Comparison of ENCODE assay signal across 17 cellular contexts in genomic region chr11:130801287-130802146, GRCh38.
DNase-seq lines count a peak whose midpoint lies in the region; ATAC-seq and TF ChIP-seq lines count a peak whose summit lies in the region.
"Had no signal": no experiment of that assay in that cellular context is flagged by ENCODE, and none has a peak within 500 bp of the region (broad histone marks: within the 10 kb centered on the region; RNA-seq: fewer than 3 reads in every experiment).

No MANE protein-coding gene starts in this region.

- H2BK5ac ChIP-seq in mesenchymal stem cell (ENCODE audit: low read depth, low read length, poor library complexity, severe bottlenecking), result peak overlapping the region; percentile 77

- TF ChIP-seq POLR2A in uterus (IDR thresholded peaks at IDR 0.05), result no peak

- CTCF ChIA-PET in GM10248 (lab: Yijun Ruan, JAX), result no interaction called here

- no peak for TF ChIP-seq RAD21 in Ishikawa (IDR thresholded peaks at IDR 0.05; ENCODE audit: low read depth)

- no peak overlapping the region for H2BK120ac ChIP-seq in mesenchymal stem cell (ENCODE audit: low read depth, low read length)

- H4K91ac ChIP-seq in mesenchymal stem cell (ENCODE audit: low read length), result no peak overlapping the region

- H3K9me3 ChIP-seq in mesenchymal stem cell (ENCODE audit: control insufficient read depth, low read length) (no peaks in the 10 kb centered on the region), uterus (no peaks in the 10 kb centered on the region)

- no peak overlapping the region for H3K4ac ChIP-seq in mesenchymal stem cell (ENCODE audit: low read depth in 1 of 2, low read length in 2 of 2)

- intact Hi-C loops in uterus (cut with DNase I; ENCODE audit: low total_unique reads), result no loop called here

- peaks cover 16% of the 10 kb centered on the region for H3K4me1 ChIP-seq in mesenchymal stem cell (ENCODE audit: control insufficient read depth, insufficient read depth, low read depth, low read length)
- no peaks in the 10 kb centered on the region for H3K4me1 ChIP-seq in uterus

- no peak overlapping the region for H2AFZ ChIP-seq in mesenchymal stem cell (ENCODE audit: low read depth, low read length)

- no peak overlapping the region for H2BK12ac ChIP-seq in mesenchymal stem cell (ENCODE audit: low read length in 2 of 2)

- no peak overlapping the region for H4K8ac ChIP-seq in mesenchymal stem cell (ENCODE audit: low read length)

- H3K27ac ChIP-seq in brain microvascular endothelial cell (no peak overlapping the region), mesenchymal stem cell (ENCODE audit: low read length, poor library complexity, severe bottlenecking) (peak overlapping the region; percentile 90), uterus (no peak overlapping the region)
- H3K27ac ChIP-seq: RWPE1 had no signal

- TF ChIP-seq CTCF in brain microvascular endothelial cell (IDR thresholded peaks at IDR 0.05; ENCODE audit: low read depth, low read length, missing control alignments), result no peak
- TF ChIP-seq CTCF in GM10248 (IDR thresholded peaks at IDR 0.05; ENCODE audit: control extremely low read depth, extremely low read depth, low read depth, missing control alignments), result no peak
- TF ChIP-seq CTCF in uterus (IDR thresholded peaks at IDR 0.05), result no peak

- H2AK5ac ChIP-seq in mesenchymal stem cell (ENCODE audit: low read length, severe bottlenecking), result peak overlapping the region; percentile 24

- peak overlapping the region in 1 of 2 experiments; percentile 8 for H3K18ac ChIP-seq in mesenchymal stem cell (ENCODE audit: low read depth in 1 of 2, low read length in 2 of 2)

- H3K36me3 ChIP-seq in brain microvascular endothelial cell (replicated peaks), result no peaks in the 10 kb centered on the region
- H3K36me3 ChIP-seq in mesenchymal stem cell (ENCODE audit: control insufficient read depth in 1 of 2, insufficient read depth in 2 of 2, low read depth in 1 of 2, low read length in 2 of 2), result no peaks in the 10 kb centered on the region
- no peaks in the 10 kb centered on the region for H3K36me3 ChIP-seq in uterus

- H3K9ac ChIP-seq in mesenchymal stem cell (ENCODE audit: low read length), result no peak overlapping the region

- H3K4me3 ChIP-seq in brain microvascular endothelial cell (ENCODE audit: low read depth, low read length) (no peak overlapping the region), mesenchymal stem cell (ENCODE audit: insufficient read depth in 1 of 2, low read depth in 1 of 2, low read length in 2 of 2) (no peak overlapping the region), uterus (no peak overlapping the region)
- H3K4me3 ChIP-seq: lung had no signal

- no peak overlapping the region for H3K23ac ChIP-seq in mesenchymal stem cell (ENCODE audit: low read length in 2 of 2)

- peak overlapping the region; percentile 53 for H3K4me2 ChIP-seq in mesenchymal stem cell (ENCODE audit: low read length, poor library complexity, severe bottlenecking)

- no peaks in the 10 kb centered on the region for H3K79me1 ChIP-seq in mesenchymal stem cell (replicated peaks; ENCODE audit: low read length, poor library complexity, severe bottlenecking)

- 76% methylated on average over 4 of the region's 7 CpGs for WGBS in mesenchymal stem cell

- in situ Hi-C loops in brain microvascular endothelial cell (cut with HindIII; ENCODE audit: low pct_ligation_motif_present, low sequenced_read_pairs), result no loop called here

- TF ChIP-seq EP300 in Ishikawa (IDR thresholded peaks at IDR 0.05; ENCODE audit: borderline replicate concordance), result no peak; the same call in 1 of the 2 replicates

- H3K14ac ChIP-seq in mesenchymal stem cell (ENCODE audit: low read length in 2 of 2), result no peak overlapping the region

- H2BK15ac ChIP-seq in mesenchymal stem cell (ENCODE audit: low read depth, poor library complexity, severe bottlenecking), result no peak overlapping the region

- ATAC-seq in GM21737 (IDR thresholded peaks at IDR 0.05; ENCODE audit: unreplicated experiment), result no peak
- ATAC-seq: activated T-cell treated with anti-CD3 and anti-CD28 coated beads, Interleukin-2, amount 50 U/mL, for 72 hours; naive thymus-derived CD8-positive, alpha-beta T cell had no signal

- peak; percentile 73 for DNase-seq in AG20443 (ENCODE audit: low spot score)
- DNase-seq in brain microvascular endothelial cell, result peak; percentile 28
- no peak for DNase-seq in mesenchymal stem cell
- DNase-seq in GM10248 (ENCODE audit: extremely low spot score), result no peak
- no peak for DNase-seq in NCI-H510A (lab: John Stamatoyannopoulos, UW)
- DNase-seq in uterus, result no peak
- DNase-seq: activated CD4-positive, alpha-beta T cell treated with anti-CD3 and anti-CD28 coated beads, Interleukin-2, amount 50 U/mL, for 48 hours; activated T-cell treated with anti-CD3 and anti-CD28 coated beads, Interleukin-2, amount 50 U/mL, for 72 hours; Calu3; central memory CD4-positive, alpha-beta T cell; effector CD8-positive, alpha-beta T cell; naive thymus-derived CD8-positive, alpha-beta T cell; SW 1271 had no signal

- no peaks in the 10 kb centered on the region for H3K27me3 ChIP-seq in brain microvascular endothelial cell (replicated peaks)
- no peaks in the 10 kb centered on the region for H3K27me3 ChIP-seq in mesenchymal stem cell (ENCODE audit: control insufficient read depth in 1 of 2, insufficient read depth in 1 of 2, low read length in 2 of 2)
- no peaks in the 10 kb centered on the region for H3K27me3 ChIP-seq in uterus

- POLR2A ChIA-PET in GM10248 (lab: Yijun Ruan, JAX), result no interaction called here

TF ChIP-seq in Ishikawa, 13 proteins besides CTCF, POLR2A, EP300 and RAD21:
- TF ChIP-seq TCF12 (IDR thresholded peaks at IDR 0.05; ENCODE audit: low read depth), result peak; percentile 54
- TF ChIP-seq TEAD4 (IDR thresholded peaks at IDR 0.05), result no peak

Comparison
In these comparisons a context has a peak if more than half of its experiments do, and no peak if none do; other contexts are left out.
1. DNase-seq: peak in AG20443 (single experiment) and brain microvascular endothelial cell (single experiment); none in mesenchymal stem cell (single experiment), GM10248 (single experiment), NCI-H510A (single experiment) and uterus (0 of 2).